In the genomic region with DNA sequence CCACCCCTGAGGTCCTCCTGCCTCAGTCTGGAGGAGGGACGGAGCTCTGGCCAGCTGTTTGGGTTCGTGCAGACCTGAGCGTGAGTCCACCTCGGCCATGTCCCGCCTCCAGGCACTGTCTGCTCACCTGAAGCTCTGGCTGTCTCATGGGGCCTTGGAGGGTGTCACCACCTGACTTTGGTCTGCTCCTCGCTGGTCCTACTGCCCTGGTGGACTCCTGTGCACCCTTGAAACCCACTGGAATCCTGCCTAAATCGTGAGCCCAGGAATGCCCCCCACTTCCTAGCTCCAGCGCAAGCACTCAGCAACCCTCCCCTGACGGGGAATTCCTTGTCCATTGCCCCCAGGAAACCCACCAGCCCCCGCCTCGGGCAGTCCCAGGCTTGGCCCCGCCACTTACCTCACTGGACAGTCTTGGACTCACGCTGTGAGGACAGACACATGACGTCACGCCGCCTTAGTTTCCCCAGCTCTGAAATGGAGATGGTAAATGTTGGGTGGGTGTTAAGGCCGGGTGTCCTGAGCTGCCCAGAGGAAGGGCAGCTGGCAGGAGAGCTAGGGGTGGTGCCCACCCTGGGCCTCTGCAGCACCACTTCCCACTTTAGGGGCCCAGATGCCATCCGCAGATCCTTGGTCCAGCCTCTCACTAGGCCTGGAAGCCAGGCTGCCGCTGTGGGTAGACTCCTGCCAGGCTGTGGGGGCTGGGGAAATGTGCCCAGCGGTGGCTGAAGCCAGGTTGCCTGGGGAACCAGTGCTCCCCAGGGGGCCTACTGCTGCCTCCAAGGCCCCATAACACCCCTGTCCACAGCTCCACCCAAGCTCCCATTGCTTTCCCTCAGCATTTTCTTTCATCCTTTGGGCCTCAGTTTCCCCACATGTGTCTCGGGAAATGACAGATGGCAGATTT, we compare ENCODE assay signal across 1 cellular context.
TF ChIP-seq lines count a peak whose summit lies in the region.

No MANE protein-coding gene starts in this region.

TF ChIP-seq in K562, 482 proteins besides CTCF, POLR2A, EP300 and RAD21 (continued from another document and continues in another):
- TF ChIP-seq MGA (IDR thresholded peaks at IDR 0.05) (no peak), SUPT5H (IDR thresholded peaks at IDR 0.05) (no peak), IFI16 (CRISPR knock-in tag; IDR thresholded peaks at IDR 0.05) (no peak), POLR3A (IDR thresholded peaks at IDR 0.05; ENCODE audit: borderline replicate concordance, extremely low read depth, insufficient read depth, insufficient read length) (no peak), ZNF586 (CRISPR knock-in tag; conservative IDR thresholded peaks at IDR 0.05) (no peak), ATF7 (IDR thresholded peaks at IDR 0.05) (peak; percentile 34; the same call in 1 of the 2 replicates), NUFIP1 (IDR thresholded peaks at IDR 0.05; ENCODE audit: partially characterized antibody) (no peak), ZNF699 (CRISPR knock-in tag; IDR thresholded peaks at IDR 0.05; ENCODE audit: insufficient replicate concordance) (peak; percentile 55), BCL6 (CRISPR knock-in tag; IDR thresholded peaks at IDR 0.05) (no peak), GTF2B (IDR thresholded peaks at IDR 0.05; ENCODE audit: extremely low read depth, insufficient read length) (no peak), RBBP5 (IDR thresholded peaks at IDR 0.05; ENCODE audit: borderline replicate concordance, insufficient read depth, low read length, poor library complexity, severe bottlenecking) (peak; percentile 74), HDAC6 (IDR thresholded peaks at IDR 0.05; ENCODE audit: low read depth, low read length) (0 out of 2 replicates have a peak, but pooled peaks have one; percentile 6), ZBTB7A (IDR thresholded peaks at IDR 0.05; ENCODE audit: borderline replicate concordance, control insufficient read depth, low read depth, low read length) (peak; percentile 7; the same call in 1 of the 2 replicates), RCOR1 (IDR thresholded peaks at IDR 0.05; ENCODE audit: borderline replicate concordance in 1 of 2, low read depth in 2 of 2, low read length in 2 of 2) (no peak), ADNP (tag; IDR thresholded peaks at IDR 0.05) (no peak), ZFP30 (CRISPR knock-in tag; IDR thresholded peaks at IDR 0.05; ENCODE audit: borderline replicate concordance) (no peak), RB1 (IDR thresholded peaks at IDR 0.05; ENCODE audit: low read depth) (no peak), MCM3 (IDR thresholded peaks at IDR 0.05) (peak; percentile 79; the same call in 1 of the 2 replicates), DACH1 (IDR thresholded peaks at IDR 0.05; ENCODE audit: partially characterized antibody) (peak; percentile 19), ARNT (IDR thresholded peaks at IDR 0.05) (no peak), TBP (optimal IDR thresholded peaks at IDR 0.05; ENCODE audit: low read depth, low read length) (peak; percentile 10), OTX1 (CRISPR knock-in tag; IDR thresholded peaks at IDR 0.05) (no peak), THAP12 (CRISPR knock-in tag; IDR thresholded peaks at IDR 0.05) (peak; percentile 16; the same call in 1 of the 2 replicates), BDP1 (IDR thresholded peaks at IDR 0.05; ENCODE audit: insufficient read depth, insufficient read length) (no peak), SPI1 (IDR thresholded peaks at IDR 0.05; ENCODE audit: borderline replicate concordance, low read depth, low read length) (no peak), ZNF133 (CRISPR knock-in tag; IDR thresholded peaks at IDR 0.05) (no peak), SNIP1 (IDR thresholded peaks at IDR 0.05; ENCODE audit: low read depth) (no peak), PTBP1 (IDR thresholded peaks at IDR 0.05; ENCODE audit: low read depth, low read length) (no peak)
- TF ChIP-seq, protein P1, sequence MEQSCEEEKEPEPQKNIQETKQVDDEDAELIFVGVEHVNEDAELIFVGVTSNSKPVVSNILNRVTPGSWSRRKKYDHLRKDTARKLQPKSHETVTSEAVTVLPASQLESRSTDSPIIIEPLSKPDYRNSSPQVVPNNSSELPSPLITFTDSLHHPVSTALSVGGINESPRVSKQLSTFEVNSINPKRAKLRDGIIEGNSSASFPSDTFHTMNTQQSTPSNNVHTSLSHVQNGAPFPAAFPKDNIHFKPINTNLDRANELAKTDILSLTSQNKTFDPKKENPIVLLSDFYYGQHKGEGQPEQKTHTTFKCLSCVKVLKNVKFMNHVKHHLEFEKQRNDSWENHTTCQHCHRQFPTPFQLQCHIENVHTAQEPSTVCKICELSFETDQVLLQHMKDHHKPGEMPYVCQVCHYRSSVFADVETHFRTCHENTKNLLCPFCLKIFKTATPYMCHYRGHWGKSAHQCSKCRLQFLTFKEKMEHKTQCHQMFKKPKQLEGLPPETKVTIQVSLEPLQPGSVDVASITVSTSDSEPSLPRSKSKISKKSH (CRISPR knock-in tag; IDR thresholded peaks at IDR 0.05) = no peak
- TF ChIP-seq, protein P2, sequence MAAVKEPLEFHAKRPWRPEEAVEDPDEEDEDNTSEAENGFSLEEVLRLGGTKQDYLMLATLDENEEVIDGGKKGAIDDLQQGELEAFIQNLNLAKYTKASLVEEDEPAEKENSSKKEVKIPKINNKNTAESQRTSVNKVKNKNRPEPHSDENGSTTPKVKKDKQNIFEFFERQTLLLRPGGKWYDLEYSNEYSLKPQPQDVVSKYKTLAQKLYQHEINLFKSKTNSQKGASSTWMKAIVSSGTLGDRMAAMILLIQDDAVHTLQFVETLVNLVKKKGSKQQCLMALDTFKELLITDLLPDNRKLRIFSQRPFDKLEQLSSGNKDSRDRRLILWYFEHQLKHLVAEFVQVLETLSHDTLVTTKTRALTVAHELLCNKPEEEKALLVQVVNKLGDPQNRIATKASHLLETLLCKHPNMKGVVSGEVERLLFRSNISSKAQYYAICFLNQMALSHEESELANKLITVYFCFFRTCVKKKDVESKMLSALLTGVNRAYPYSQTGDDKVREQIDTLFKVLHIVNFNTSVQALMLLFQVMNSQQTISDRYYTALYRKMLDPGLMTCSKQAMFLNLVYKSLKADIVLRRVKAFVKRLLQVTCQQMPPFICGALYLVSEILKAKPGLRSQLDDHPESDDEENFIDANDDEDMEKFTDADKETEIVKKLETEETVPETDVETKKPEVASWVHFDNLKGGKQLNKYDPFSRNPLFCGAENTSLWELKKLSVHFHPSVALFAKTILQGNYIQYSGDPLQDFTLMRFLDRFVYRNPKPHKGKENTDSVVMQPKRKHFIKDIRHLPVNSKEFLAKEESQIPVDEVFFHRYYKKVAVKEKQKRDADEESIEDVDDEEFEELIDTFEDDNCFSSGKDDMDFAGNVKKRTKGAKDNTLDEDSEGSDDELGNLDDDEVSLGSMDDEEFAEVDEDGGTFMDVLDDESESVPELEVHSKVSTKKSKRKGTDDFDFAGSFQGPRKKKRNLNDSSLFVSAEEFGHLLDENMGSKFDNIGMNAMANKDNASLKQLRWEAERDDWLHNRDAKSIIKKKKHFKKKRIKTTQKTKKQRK (IDR thresholded peaks at IDR 0.05; ENCODE audit: borderline replicate concordance, low read depth, low read length) = no peak
- TF ChIP-seq, protein P3, sequence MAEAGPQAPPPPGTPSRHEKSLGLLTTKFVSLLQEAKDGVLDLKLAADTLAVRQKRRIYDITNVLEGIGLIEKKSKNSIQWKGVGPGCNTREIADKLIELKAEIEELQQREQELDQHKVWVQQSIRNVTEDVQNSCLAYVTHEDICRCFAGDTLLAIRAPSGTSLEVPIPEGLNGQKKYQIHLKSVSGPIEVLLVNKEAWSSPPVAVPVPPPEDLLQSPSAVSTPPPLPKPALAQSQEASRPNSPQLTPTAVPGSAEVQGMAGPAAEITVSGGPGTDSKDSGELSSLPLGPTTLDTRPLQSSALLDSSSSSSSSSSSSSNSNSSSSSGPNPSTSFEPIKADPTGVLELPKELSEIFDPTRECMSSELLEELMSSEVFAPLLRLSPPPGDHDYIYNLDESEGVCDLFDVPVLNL (CRISPR knock-in tag; IDR thresholded peaks at IDR 0.05; ENCODE audit: low read depth) = no peak
